ENCODE assay signal across 11 cellular contexts in the genomic region with DNA sequence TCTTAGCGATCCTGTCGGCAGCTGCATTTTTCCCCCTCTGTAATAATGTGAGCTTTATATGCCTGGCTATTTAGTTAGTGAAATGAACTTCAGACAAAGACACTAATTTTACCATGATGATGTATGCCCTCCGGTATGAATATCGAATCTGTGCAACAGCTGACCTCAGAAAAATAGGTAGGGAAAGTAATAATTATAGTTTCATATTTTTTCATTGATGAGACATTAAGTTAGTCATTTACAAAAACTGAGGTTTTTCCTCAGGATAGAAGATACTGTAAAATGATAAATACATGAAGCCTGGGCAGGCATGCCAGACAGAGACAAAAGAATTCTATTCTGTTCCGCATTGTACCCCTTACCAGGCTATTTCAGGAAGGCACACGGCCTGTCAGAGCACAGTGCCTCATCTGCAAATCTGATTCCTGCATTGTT.
DNase-seq lines count a peak whose midpoint lies in the region; ATAC-seq and TF ChIP-seq lines count a peak whose summit lies in the region.
"Had no signal": no experiment of that assay in that cellular context is flagged by ENCODE, and none has a peak within 500 bp of the region (broad histone marks: within the 10 kb centered on the region; RNA-seq: fewer than 3 reads in every experiment).

No MANE protein-coding gene starts in this region.

- no peak overlapping the region for H3K4me3 ChIP-seq in colonic mucosa
- no peak overlapping the region for H3K4me3 ChIP-seq in mesenchymal stem cell (ENCODE audit: insufficient read depth in 1 of 2, low read depth in 1 of 2, low read length in 2 of 2)
- peak overlapping the region in 1 of 4 donors; percentile 9 for H3K4me3 ChIP-seq in upper lobe of left lung
- H3K4me3 ChIP-seq: adrenal gland had no signal

- no peak for ATAC-seq in upper lobe of left lung (ENCODE audit: low FRiP score in 2 of 2)
- no peak for ATAC-seq in GM21360 (IDR thresholded peaks at IDR 0.05; ENCODE audit: unreplicated experiment)

- H3K23ac ChIP-seq in mesenchymal stem cell (ENCODE audit: low read length in 2 of 2): no peak overlapping the region

- DNase-seq in HT1080 (ENCODE audit: low read depth) (peak; percentile 24), colonic mucosa (no peak), mesenchymal stem cell (no peak), upper lobe of left lung (no peak), epidermal melanocyte (ENCODE audit: insufficient read length, low spot score) (no peak)
- DNase-seq in stimulated activated CD8-positive, alpha-beta memory T cell treated with anti-CD3 and anti-CD28 coated beads, Interleukin-4, amount 100 ng/mL, for 48 hours: no peak
- DNase-seq: activated CD4-positive, alpha-beta T cell treated with anti-CD3 and anti-CD28 coated beads, Interleukin-2, amount 50 U/mL, for 4 hours; GF-D8 had no signal

- H2BK15ac ChIP-seq in mesenchymal stem cell (ENCODE audit: low read depth, poor library complexity, severe bottlenecking): no peak overlapping the region

- H3K18ac ChIP-seq in mesenchymal stem cell (ENCODE audit: low read depth in 1 of 2, low read length in 2 of 2): peak overlapping the region in 1 of 2 experiments; percentile 59

- H4K91ac ChIP-seq in mesenchymal stem cell (ENCODE audit: low read length): no peak overlapping the region

- H2BK120ac ChIP-seq in mesenchymal stem cell (ENCODE audit: low read depth, low read length): no peak overlapping the region

- no peak overlapping the region for H2AFZ ChIP-seq in mesenchymal stem cell (ENCODE audit: low read depth, low read length)

- H2BK5ac ChIP-seq in mesenchymal stem cell (ENCODE audit: low read depth, low read length, poor library complexity, severe bottlenecking): peak overlapping the region; percentile 31

- H3K4me2 ChIP-seq in mesenchymal stem cell (ENCODE audit: low read length, poor library complexity, severe bottlenecking): no peak overlapping the region

- H3K9ac ChIP-seq in colonic mucosa (ENCODE audit: low read depth in 2 of 2, low read length in 2 of 2): peak overlapping the region in 1 of 2 donors; percentile 53
- peak overlapping the region; percentile 74 for H3K9ac ChIP-seq in mesenchymal stem cell (ENCODE audit: low read length)

- no peak overlapping the region for H3K14ac ChIP-seq in mesenchymal stem cell (ENCODE audit: low read length in 2 of 2)

- no peak overlapping the region for H2BK12ac ChIP-seq in mesenchymal stem cell (ENCODE audit: low read length in 2 of 2)

- no peaks in the 10 kb centered on the region for H3K79me1 ChIP-seq in mesenchymal stem cell (replicated peaks; ENCODE audit: low read length, poor library complexity, severe bottlenecking)

- H3K4me1 ChIP-seq in colonic mucosa (peaks cover 3% of the 10 kb centered on the region), mesenchymal stem cell (ENCODE audit: control insufficient read depth, insufficient read depth, low read depth, low read length) (peaks cover 14% of the 10 kb centered on the region), upper lobe of left lung (peaks cover 3 to 23% (median 11%) of the 10 kb centered on the region in 4 donors)

- no peak for TF ChIP-seq POLR2A in upper lobe of left lung (IDR thresholded peaks at IDR 0.05)

- no peak overlapping the region for H3K4ac ChIP-seq in mesenchymal stem cell (ENCODE audit: low read depth in 1 of 2, low read length in 2 of 2)

- TF ChIP-seq CTCF in colonic mucosa (IDR thresholded peaks at IDR 0.05): no peak
- TF ChIP-seq CTCF in upper lobe of left lung (IDR thresholded peaks at IDR 0.05): no peak

- 65% methylated on average over 2 of the region's 6 CpGs for WGBS in mesenchymal stem cell
- WGBS in upper lobe of left lung, 2 donors: 62% methylated on average over 6 of the region's 6 CpGs

- no peaks in the 10 kb centered on the region for H3K9me3 ChIP-seq in colonic mucosa
- no peaks in the 10 kb centered on the region for H3K9me3 ChIP-seq in mesenchymal stem cell (ENCODE audit: control insufficient read depth, low read length)
- H3K9me3 ChIP-seq in upper lobe of left lung: no peaks in the 10 kb centered on the region
- H3K9me3 ChIP-seq: adrenal gland, neutrophil had no signal

- H3K27ac ChIP-seq in colonic mucosa (peak overlapping the region; percentile 74), mesenchymal stem cell (ENCODE audit: low read length, poor library complexity, severe bottlenecking) (peak overlapping the region; percentile 93), upper lobe of left lung (peak overlapping the region; percentile 75 to 82 (median 78))
- H3K27ac ChIP-seq: neutrophil had no signal

- intact Hi-C loops in colonic mucosa (cut with DNase I): loop anchor here (10.0 kb wide), 1 partner anchor 94 kb away; no protein-coding TSS in a partner anchor

- peak overlapping the region; percentile 58 for H4K8ac ChIP-seq in mesenchymal stem cell (ENCODE audit: low read length)

- H3K36me3 ChIP-seq in colonic mucosa (no peaks in the 10 kb centered on the region), mesenchymal stem cell (ENCODE audit: control insufficient read depth in 1 of 2, insufficient read depth in 2 of 2, low read depth in 1 of 2, low read length in 2 of 2) (no peaks in the 10 kb centered on the region), upper lobe of left lung (no peaks in the 10 kb centered on the region)
- H3K36me3 ChIP-seq: adrenal gland, neutrophil had no signal

- no peaks in the 10 kb centered on the region for H3K27me3 ChIP-seq in colonic mucosa
- H3K27me3 ChIP-seq in mesenchymal stem cell (ENCODE audit: control insufficient read depth in 1 of 2, insufficient read depth in 1 of 2, low read length in 2 of 2): no peaks in the 10 kb centered on the region
- H3K27me3 ChIP-seq in upper lobe of left lung: no peaks in the 10 kb centered on the region
- H3K27me3 ChIP-seq: adrenal gland had no signal

- no peak for TF ChIP-seq EP300 in upper lobe of left lung (IDR thresholded peaks at IDR 0.05)

- no peak overlapping the region for H2AK5ac ChIP-seq in mesenchymal stem cell (ENCODE audit: low read length, severe bottlenecking)
